ENCODE assay signal across 28 cellular contexts in the genomic region with DNA sequence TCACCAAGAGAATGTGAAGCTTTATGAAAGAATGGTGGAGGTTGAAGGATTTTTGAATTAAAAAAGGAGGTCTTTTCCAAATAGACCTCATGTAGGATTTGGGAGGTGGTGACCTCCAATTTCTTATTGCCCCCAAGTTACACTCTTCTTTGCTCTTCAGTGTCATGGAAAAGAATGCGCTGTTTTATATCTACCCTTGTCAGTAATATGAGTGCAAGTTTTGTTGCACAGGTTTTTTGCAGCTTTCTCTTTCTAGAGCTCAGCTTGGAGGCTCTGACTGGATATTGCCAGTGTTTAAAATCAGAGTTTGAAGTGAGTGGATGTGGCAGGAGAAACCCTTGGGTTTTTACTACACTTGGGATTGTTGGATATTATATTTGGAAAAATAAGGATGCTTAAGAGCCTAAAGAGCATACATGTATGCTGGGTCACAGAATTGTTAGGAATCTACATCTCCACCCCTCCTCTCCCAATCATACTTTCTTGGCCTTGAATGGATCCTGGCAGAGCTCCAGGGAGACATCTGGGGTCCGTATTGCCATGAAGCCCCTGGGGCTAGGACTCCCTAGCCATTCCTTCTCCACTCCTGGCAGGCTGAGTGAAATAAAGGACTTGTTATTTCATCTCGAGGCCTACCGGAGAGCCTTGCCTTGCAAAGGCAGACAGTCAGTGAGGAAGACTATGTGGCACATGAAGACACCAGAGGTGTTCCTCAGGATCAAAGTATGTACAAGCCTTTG. TPM values are rescaled to one million over a fixed set of nuclear protein-coding genes. Genes with fewer than 3 reads are reported as not detected.
A peak's percentile ranks its signal among the peaks of the same experiment; 100 is the strongest.
DNase-seq lines count a peak whose midpoint lies in the region; ATAC-seq and TF ChIP-seq lines count a peak whose summit lies in the region.
"Had no signal": no experiment of that assay in that cellular context is flagged by ENCODE, and none has a peak within 500 bp of the region (broad histone marks: within the 10 kb centered on the region; RNA-seq: fewer than 3 reads in every experiment).

No MANE protein-coding gene starts in this region.

- DNase-seq in NCI-H2171 (lab: John Stamatoyannopoulos, UW) (peak; percentile 5), NCI-H2171 treated with DMSO at 0.1 percent for 48 hours (lab: John Stamatoyannopoulos, UW) (no peak), OCI-LY7 (ENCODE audit: low spot score) (no peak)
- DNase-seq in NK-92 treated with Interleukin-12 subunit alpha and Interleukin-12 subunit beta, amount 100 ng/mL, for 24 hours (lab: John Stamatoyannopoulos, UW), result no peak
- DNase-seq in naive thymus-derived CD4-positive, alpha-beta T cell, result no peak
- DNase-seq: activated CD4-positive, alpha-beta T cell treated with anti-CD3 and anti-CD28 coated beads, Interleukin-2, amount 10 ng/mL, durations not matched to agents 24 days and 14 days; activated CD8-positive, alpha-beta memory T cell treated with anti-CD3 and anti-CD28 coated beads, Interleukin-2, amount 10 ng/mL, durations not matched to agents 7 days and 5 days; activated T-cell treated with anti-CD3 and anti-CD28 coated beads, Interleukin-2, amount 50 U/mL, for 4 hours; AML-193; CD4-positive, alpha-beta T cell; cortex of kidney; effector memory CD4-positive, alpha-beta T cell; left colon; NCI-H2029 treated with DMSO at 0.1 percent for 48 hours; NCI-H446 treated with DMSO at 0.1 percent for 48 hours; nephron progenitor cell; SHP77 treated with DMSO at 0.1 percent for 48 hours; stimulated activated naive CD4-positive, alpha-beta T cell; T1000; upper lobe of right lung had no signal

- no peak overlapping the region for H3K4me2 ChIP-seq in OCI-LY7 (ENCODE audit: low read length)
- H3K4me2 ChIP-seq: A549 had no signal

- CTCF ChIA-PET in OCI-LY7 (lab: Charles Lee; ENCODE audit: unreplicated experiment), result no interaction called here
- CTCF ChIA-PET in naive thymus-derived CD4-positive, alpha-beta T cell (lab: Charles Lee), result no interaction called here

- no peak overlapping the region for H3K27ac Mint-ChIP-seq in naive thymus-derived CD4-positive, alpha-beta T cell
- H3K27ac Mint-ChIP-seq: activated CD4-positive, alpha-beta T cell treated with anti-CD3 and anti-CD28 coated beads, Interleukin-2, amount 10 ng/mL, durations not matched to agents 24 days and 14 days; activated CD8-positive, alpha-beta memory T cell treated with anti-CD3 and anti-CD28 coated beads, Interleukin-2, amount 10 ng/mL, durations not matched to agents 7 days and 5 days; CD4-positive, alpha-beta T cell; nephron progenitor cell had no signal

- no peaks in the 10 kb centered on the region for H3K9me2 ChIP-seq in OCI-LY7 (ENCODE audit: insufficient read depth, low read length)

- H3K4me1 Mint-ChIP-seq in naive thymus-derived CD4-positive, alpha-beta T cell, result no peaks in the 10 kb centered on the region
- H3K4me1 Mint-ChIP-seq: activated CD4-positive, alpha-beta T cell treated with anti-CD3 and anti-CD28 coated beads, Interleukin-2, amount 10 ng/mL, durations not matched to agents 24 days and 14 days; activated CD8-positive, alpha-beta memory T cell treated with anti-CD3 and anti-CD28 coated beads, Interleukin-2, amount 10 ng/mL, durations not matched to agents 7 days and 5 days; nephron progenitor cell had no signal

- 86% methylated on average over 4 of the region's 4 CpGs for WGBS in liver

- peak; percentile 48 for ATAC-seq in GM18858 (IDR thresholded peaks at IDR 0.05; ENCODE audit: unreplicated experiment)
- ATAC-seq in SK-N-SH treated with all-trans-retinoic acid at 6 μM for 48 hours, result peak; percentile 61; the same call in 2 of the 3 replicates
- ATAC-seq in naive thymus-derived CD4-positive, alpha-beta T cell, result no peak
- ATAC-seq: activated CD8-positive, alpha-beta memory T cell treated with anti-CD3 and anti-CD28 coated beads, Interleukin-2, amount 10 ng/mL, durations not matched to agents 7 days and 5 days; activated T-cell treated with anti-CD3 and anti-CD28 coated beads, Interleukin-2, amount 50 U/mL, for 4 hours; left colon; upper lobe of right lung had no signal

- no TSS peak for BruUV-seq in OCI-LY7 (replicated peaks; lab: Mats Ljungman, UMichigan)

- TF ChIP-seq CTCF in liver (IDR thresholded peaks at IDR 0.05; ENCODE audit: low read depth, low read length, missing input control) (no peak), OCI-LY7 (conservative IDR thresholded peaks at IDR 0.05; ENCODE audit: low read length) (no peak)

- no peak for TF ChIP-seq RAD21 in liver (IDR thresholded peaks at IDR 0.05)

- no peaks in the 10 kb centered on the region for H3K79me2 ChIP-seq in OCI-LY7 (ENCODE audit: insufficient read depth, low read depth, low read length)

- no peaks in the 10 kb centered on the region for H4K20me1 ChIP-seq in OCI-LY7 (ENCODE audit: insufficient read depth, low read length)

- no peak overlapping the region for H3K4me3 Mint-ChIP-seq in naive thymus-derived CD4-positive, alpha-beta T cell
- H3K4me3 Mint-ChIP-seq: activated CD4-positive, alpha-beta T cell treated with anti-CD3 and anti-CD28 coated beads, Interleukin-2, amount 10 ng/mL, durations not matched to agents 24 days and 14 days; activated CD8-positive, alpha-beta memory T cell treated with anti-CD3 and anti-CD28 coated beads, Interleukin-2, amount 10 ng/mL, durations not matched to agents 7 days and 5 days; activated T-cell treated with anti-CD3 and anti-CD28 coated beads, Interleukin-2, amount 50 U/mL, for 4 hours; CD4-positive, alpha-beta T cell; nephron progenitor cell had no signal

- H2AFZ ChIP-seq in OCI-LY7 (ENCODE audit: low read length), result no peak overlapping the region

- no peaks in the 10 kb centered on the region for H3K27me3 ChIP-seq in liver (ENCODE audit: control insufficient read depth in 4 of 4, insufficient read depth in 4 of 4, low read length in 3 of 4)
- H3K27me3 ChIP-seq in naive thymus-derived CD4-positive, alpha-beta T cell (ENCODE audit: control insufficient read depth in 2 of 2, insufficient read depth in 2 of 2, low read length in 2 of 2), result no peaks in the 10 kb centered on the region
- H3K27me3 ChIP-seq: suprapubic skin, upper lobe of right lung had no signal

- H3K4me1 ChIP-seq in liver (ENCODE audit: control insufficient read depth in 4 of 4, insufficient read depth in 4 of 4, low read length in 3 of 4) (no peaks in the 10 kb centered on the region), OCI-LY7 (ENCODE audit: insufficient read depth, low read length, poor library complexity, severe bottlenecking) (no peaks in the 10 kb centered on the region)
- H3K4me1 ChIP-seq in naive thymus-derived CD4-positive, alpha-beta T cell (ENCODE audit: control insufficient read depth in 2 of 2, insufficient read depth in 2 of 2, low read length in 2 of 2), result no peaks in the 10 kb centered on the region
- H3K4me1 ChIP-seq: A549, suprapubic skin, upper lobe of right lung had no signal

- H3K36me3 ChIP-seq in liver (ENCODE audit: control insufficient read depth in 4 of 4, insufficient read depth in 3 of 4, low read depth in 1 of 4, low read length in 3 of 4) (peaks cover 6 to 36% (median 28%) of the 10 kb centered on the region in 4 donors), OCI-LY7 (ENCODE audit: insufficient read depth, low read length) (no peaks in the 10 kb centered on the region)
- H3K36me3 ChIP-seq in naive thymus-derived CD4-positive, alpha-beta T cell (ENCODE audit: control insufficient read depth in 2 of 3, insufficient read depth in 3 of 3, low read length in 3 of 3), result no peaks in the 10 kb centered on the region
- H3K36me3 ChIP-seq: suprapubic skin, upper lobe of right lung had no signal

- H3K4me3 ChIP-seq in liver (ENCODE audit: low read depth in 1 of 3, low read length in 3 of 3) (no peak overlapping the region), OCI-LY7 (ENCODE audit: low read depth, low read length, poor library complexity, severe bottlenecking) (no peak overlapping the region)
- no peak overlapping the region for H3K4me3 ChIP-seq in naive thymus-derived CD4-positive, alpha-beta T cell (ENCODE audit: low read length)
- H3K4me3 ChIP-seq: A549, suprapubic skin, upper lobe of right lung had no signal

- POLR2A ChIA-PET in OCI-LY7 (lab: Charles Lee), result no interaction called here
- POLR2A ChIA-PET in naive thymus-derived CD4-positive, alpha-beta T cell (lab: Charles Lee), result no interaction called here

- intact Hi-C loops in OCI-LY7 (cut with micrococcal nuclease; ENCODE audit: unreplicated experiment), result no loop called here
- intact Hi-C loops in naive thymus-derived CD4-positive, alpha-beta T cell (cut with micrococcal nuclease), result no loop called here

- peaks cover 0 to 14% (median 3%) of the 10 kb centered on the region in 5 donors for H3K27me3 Mint-ChIP-seq in naive thymus-derived CD4-positive, alpha-beta T cell
- H3K27me3 Mint-ChIP-seq: activated CD4-positive, alpha-beta T cell treated with anti-CD3 and anti-CD28 coated beads, Interleukin-2, amount 10 ng/mL, durations not matched to agents 24 days and 14 days; activated CD8-positive, alpha-beta memory T cell treated with anti-CD3 and anti-CD28 coated beads, Interleukin-2, amount 10 ng/mL, durations not matched to agents 7 days and 5 days; CD4-positive, alpha-beta T cell had no signal

- peaks cover 0 to 3% (median 0%) of the 10 kb centered on the region in 11 donors for H3K9me3 Mint-ChIP-seq in naive thymus-derived CD4-positive, alpha-beta T cell
- H3K9me3 Mint-ChIP-seq: activated CD4-positive, alpha-beta T cell treated with anti-CD3 and anti-CD28 coated beads, Interleukin-2, amount 10 ng/mL, durations not matched to agents 24 days and 14 days; activated T-cell treated with anti-CD3 and anti-CD28 coated beads, Interleukin-2, amount 50 U/mL, for 4 hours; CD4-positive, alpha-beta T cell; nephron progenitor cell had no signal

- H3K36me3 Mint-ChIP-seq in naive thymus-derived CD4-positive, alpha-beta T cell, result no peaks in the 10 kb centered on the region
- H3K36me3 Mint-ChIP-seq: activated CD8-positive, alpha-beta memory T cell treated with anti-CD3 and anti-CD28 coated beads, Interleukin-2, amount 10 ng/mL, durations not matched to agents 7 days and 5 days had no signal

- H3K9me3 ChIP-seq in liver (ENCODE audit: control insufficient read depth in 4 of 4, low read length in 3 of 4), result no peaks in the 10 kb centered on the region
- H3K9me3 ChIP-seq in OCI-LY7 (ENCODE audit: low read length), result no peaks in the 10 kb centered on the region
- no peaks in the 10 kb centered on the region for H3K9me3 ChIP-seq in naive thymus-derived CD4-positive, alpha-beta T cell (ENCODE audit: control insufficient read depth in 2 of 3, low read length in 3 of 3)
- H3K9me3 ChIP-seq: A549, suprapubic skin, upper lobe of right lung had no signal

- H3K27ac ChIP-seq in liver (ENCODE audit: low read depth in 1 of 2, low read length in 2 of 2), result no peak overlapping the region
- H3K27ac ChIP-seq in OCI-LY7 (ENCODE audit: low read depth, low read length, poor library complexity, severe bottlenecking), result no peak overlapping the region
- no peak overlapping the region for H3K27ac ChIP-seq in naive thymus-derived CD4-positive, alpha-beta T cell (ENCODE audit: low read depth, low read length)
- H3K27ac ChIP-seq: A549, suprapubic skin, upper lobe of right lung had no signal

- H3K9ac ChIP-seq in liver (ENCODE audit: low read depth in 1 of 2, low read length in 2 of 2), result no peak overlapping the region

RNA-seq across cellular contexts. Expression of a gene that starts 43.8 kb away (rescaled TPM):
- total RNA-seq in liver (1,000 to 10,000 TPM; 2,357 to 2,949 TPM), OCI-LY7 (2022) (not detected in 2 replicates)
- 100 to 1,000 TPM; 431 to 570 TPM for polyA plus RNA-seq in liver
- total RNA-seq in OCI-LY7 (2014; rRNA removed; shearing (Covaris generic)), result 0.03 TPM in 1 of 2 replicates, not detected in the other
- not detected for total RNA-seq in naive thymus-derived CD4-positive, alpha-beta T cell
- not detected for polyA plus RNA-seq in naive thymus-derived CD4-positive, alpha-beta T cell
- total RNA-seq: activated CD4-positive, alpha-beta T cell treated with anti-CD3 and anti-CD28 coated beads, Interleukin-2, amount 10 ng/mL, durations not matched to agents 24 days and 14 days; activated CD8-positive, alpha-beta memory T cell treated with anti-CD3 and anti-CD28 coated beads, Interleukin-2, amount 10 ng/mL, durations not matched to agents 7 days and 5 days; CD4-positive, alpha-beta T cell; Daoy; epithelial cell of proximal tubule; H4 had no signal

Comparison
In these comparisons a context has a peak if more than half of its experiments do, and no peak if none do; other contexts are left out.
1. RNA of a gene that starts 43.8 kb away (total RNA-seq): 2,357 to 2,949 TPM in liver; 0.03 TPM in OCI-LY7 and not detected in naive thymus-derived CD4-positive, alpha-beta T cell; every median in the first group is over 1,000 times any median in the second.